ENCODE assay signal across 29 cellular contexts in the genomic region with DNA sequence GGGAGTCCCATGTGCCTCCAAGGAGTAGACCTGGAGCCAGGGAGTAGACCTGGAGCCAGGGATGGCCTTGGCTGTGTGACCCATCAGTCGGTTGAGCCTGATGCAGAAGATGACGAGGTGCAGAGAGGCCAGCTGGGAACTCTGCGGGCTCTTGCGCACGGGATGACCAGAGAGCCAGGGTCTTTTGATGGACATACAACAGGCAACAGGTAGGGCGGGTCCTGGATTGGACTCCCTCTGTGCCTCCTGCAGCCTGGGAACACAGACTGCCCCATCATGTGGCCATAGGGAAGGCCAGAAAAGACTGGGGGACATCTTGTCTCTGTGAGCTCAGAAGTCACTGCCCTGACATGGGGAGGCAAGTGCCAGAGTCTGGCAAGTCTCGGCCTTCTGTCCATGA.
"Had no signal": no experiment of that assay in that cellular context is flagged by ENCODE, and none has a peak within 500 bp of the region (broad histone marks: within the 10 kb centered on the region; RNA-seq: fewer than 3 reads in every experiment).

No MANE protein-coding gene starts in this region.

- H3K36me3 Mint-ChIP-seq: activated naive CD8-positive, alpha-beta T cell had no signal

- H3K4me3 Mint-ChIP-seq: activated naive CD8-positive, alpha-beta T cell; naive thymus-derived CD8-positive, alpha-beta T cell; T-helper 1 cell treated with Interleukin-12 subunit alpha and Interleukin-12 subunit beta and Interleukin-4 antibody, amounts not matched to agents 30 μg/mL and 1 μg/mL, for 36 hours had no signal

- DNase-seq: activated CD4-positive, alpha-beta T cell treated with anti-CD3 and anti-CD28 coated beads for 48 hours; activated CD4-positive, alpha-beta T cell treated with anti-CD3 and anti-CD28 coated beads, Interleukin-2, amount 50 U/mL, for 48 hours; activated CD8-positive, alpha-beta memory T cell treated with anti-CD3 and anti-CD28 coated beads, Interleukin-2, amount 50 U/mL, for 4 hours; activated T-cell treated with anti-CD3 and anti-CD28 coated beads, Interleukin-2, amount 50 U/mL, for 1 hour; anterior cingulate cortex; cerebellar nuclear complex; colonic mucosa; effector CD8-positive, alpha-beta T cell; erythroblast; gastrocnemius medialis; islet precursor cell; left colon; mesenchymal stem cell; naive thymus-derived CD8-positive, alpha-beta T cell; small intestine; stimulated activated CD4-positive, alpha-beta T cell treated with anti-CD3 and anti-CD28 coated beads, Interleukin-4, amount 100 ng/mL, for 4 hours; stimulated activated CD8-positive, alpha-beta memory T cell treated with anti-CD3 and anti-CD28 coated beads, Interleukin-4, amount 100 ng/mL, for 48 hours; stimulated activated naive CD4-positive, alpha-beta T cell treated with Interleukin-2 at 50 U/mL for 16 hours; SW 1271; T-helper 9 cell had no signal

- H3K27ac Mint-ChIP-seq: activated naive CD8-positive, alpha-beta T cell; activated T-helper 2 cell treated with anti-CD3 and anti-CD28 coated beads, Interferon-gamma antibody, Interleukin-2, Interleukin-4, amounts not matched to agents 10 μg/mL and 5 μg/mL and 100 μg/mL, durations not matched to agents 14 hours and 24 hours and 36 hours; T-helper 1 cell treated with Interleukin-12 subunit alpha and Interleukin-12 subunit beta and Interleukin-4 antibody, amounts not matched to agents 30 μg/mL and 1 μg/mL, for 36 hours had no signal

- H3K9me3 Mint-ChIP-seq: activated T-helper 2 cell treated with anti-CD3 and anti-CD28 coated beads, Interferon-gamma antibody, Interleukin-2, Interleukin-4, amounts not matched to agents 10 μg/mL and 5 μg/mL and 100 μg/mL, durations not matched to agents 14 hours and 24 hours and 36 hours; naive thymus-derived CD8-positive, alpha-beta T cell; T-helper 1 cell treated with Interleukin-12 subunit alpha and Interleukin-12 subunit beta and Interleukin-4 antibody, amounts not matched to agents 30 μg/mL and 1 μg/mL, for 36 hours had no signal

- FAIRE-seq: small intestine, TTC549 had no signal

- H3K27me3 Mint-ChIP-seq: activated naive CD8-positive, alpha-beta T cell; naive thymus-derived CD8-positive, alpha-beta T cell had no signal

- H3K27me3 ChIP-seq: colonic mucosa, gastrocnemius medialis, hepatocyte, neutrophil, tibial nerve had no signal

- ATAC-seq: activated CD4-positive, CD25-positive, alpha-beta regulatory T cell treated with anti-CD3 and anti-CD28 coated beads, Interleukin-2, amount 50 U/mL, for 24 hours; gastrocnemius medialis; left colon; naive thymus-derived CD8-positive, alpha-beta T cell; sciatic nerve had no signal

- H3K4me3 ChIP-seq: colonic mucosa, gastrocnemius medialis, hepatocyte, tibial nerve had no signal
